14 cellular contexts compared by ENCODE assay signal in the genomic region with DNA sequence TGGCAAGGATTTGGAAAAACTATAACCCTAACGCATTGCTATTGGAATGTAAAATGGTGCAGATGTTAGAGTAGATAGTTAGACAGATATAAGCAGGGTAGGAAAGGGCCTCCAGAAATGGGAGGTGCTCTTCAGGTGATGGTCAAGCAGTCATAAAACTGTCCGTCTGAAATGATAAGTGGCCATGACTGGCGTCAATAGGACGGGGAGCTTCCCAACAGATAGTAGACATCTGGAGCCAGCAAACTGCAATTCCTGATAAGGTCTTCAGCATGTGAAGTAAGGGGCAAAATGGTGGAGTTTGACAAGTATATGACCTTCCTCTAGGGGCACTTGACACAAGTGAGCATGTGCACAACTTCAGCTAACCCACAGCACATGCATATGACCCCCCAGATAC.
DNase-seq lines count a peak whose midpoint lies in the region; ATAC-seq and TF ChIP-seq lines count a peak whose summit lies in the region.
"Had no signal": no experiment of that assay in that cellular context is flagged by ENCODE, and none has a peak within 500 bp of the region (broad histone marks: within the 10 kb centered on the region; RNA-seq: fewer than 3 reads in every experiment).

No MANE protein-coding gene starts in this region.

- DNase-seq in OCI-M1 (lab: John Stamatoyannopoulos, UW) (peak; percentile 57), erythroblast (lab: John Stamatoyannopoulos, UW) (peak; percentile 2 to 45), nucleus accumbens (lab: John Stamatoyannopoulos, UW) (no peak), AG20443 (ENCODE audit: low spot score) (no peak)
- DNase-seq: 8988T; ACHN; AML-193; Caco-2; Calu3; CD4-positive, alpha-beta T cell; CD8-positive, alpha-beta T cell; DMS79 treated with DMSO at 0.1 percent for 48 hours; GF-D8 had no signal

- no peak for TF ChIP-seq POLR2A in erythroblast (IDR thresholded peaks at IDR 0.05; ENCODE audit: low read length)

- no peak for ATAC-seq in GM18909 (IDR thresholded peaks at IDR 0.05; ENCODE audit: poor library complexity, unreplicated experiment)
- ATAC-seq: CD8-positive, alpha-beta T cell had no signal

Comparison
In these comparisons a context has a peak if more than half of its experiments do, and no peak if none do; other contexts are left out.
1. DNase-seq: peak in OCI-M1 (single experiment) and erythroblast (2 of 2); none in nucleus accumbens (0 of 56) and AG20443 (single experiment).